In genomic region chr4:188872809-188873208, GRCh38 we compare ENCODE assay signal across 8 cellular contexts.
"Had no signal": no experiment of that assay in that cellular context is flagged by ENCODE, and none has a peak within 500 bp of the region (broad histone marks: within the 10 kb centered on the region; RNA-seq: fewer than 3 reads in every experiment).

No MANE protein-coding gene starts in this region.

- DNase-seq: GM23248, GOT3, H7, H9, HCEC 1CT, HFFc6 had no signal

- H3K27ac ChIP-seq: GM23248 had no signal

- H3K9ac ChIP-seq: GM23248 had no signal

- H3K4me3 ChIP-seq: GM23248, GM23338, HAP-1 had no signal

- H3K4me1 ChIP-seq: HAP-1 had no signal

- H3K36me3 ChIP-seq: HAP-1 had no signal

- H2AFZ ChIP-seq: GM23248, GM23338 had no signal

- H3K9me3 ChIP-seq: HAP-1 had no signal

- H3K4me2 ChIP-seq: GM23338 had no signal
